Comparison of ENCODE assay signal across 31 cellular contexts in the genomic region with DNA sequence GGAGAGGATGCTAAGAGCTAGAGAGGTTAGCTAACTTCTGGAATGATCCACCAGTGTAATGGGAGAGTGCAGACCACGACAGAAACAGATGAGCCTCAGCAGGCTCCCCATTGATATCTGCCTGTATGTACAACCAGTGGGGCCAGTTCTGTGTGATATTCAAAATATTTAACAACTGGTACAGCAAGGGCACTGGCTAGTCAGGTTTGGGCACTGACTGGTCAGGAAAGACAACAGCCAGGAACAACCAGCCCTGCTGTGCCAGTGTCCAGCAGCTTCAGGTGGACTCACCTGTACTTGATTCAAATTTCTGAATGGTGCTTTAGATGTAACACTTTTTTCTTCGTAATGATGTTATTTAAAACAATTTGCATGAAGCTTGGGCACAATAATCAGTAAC. TPM values are rescaled to one million over a fixed set of nuclear protein-coding genes. Genes with fewer than 3 reads are reported as not detected.
"Had no signal": no experiment of that assay in that cellular context is flagged by ENCODE, and none has a peak within 500 bp of the region (broad histone marks: within the 10 kb centered on the region; RNA-seq: fewer than 3 reads in every experiment).

No MANE protein-coding gene starts in this region.

- ATAC-seq: natural killer cell; right cardiac atrium; sciatic nerve; stimulated activated naive B cell treated with anti-CD40 and anti-IgM and Interleukin-4, amounts not matched to agents 10 μg/mL and 1 μg/mL and 100 μg/mL, for 72 hours; stimulated activated naive CD8-positive, alpha-beta T cell treated with anti-CD3 and anti-CD28 coated beads, Interleukin-15, Interleukin-2, amounts not matched to agents 100 U/mL and 50 U/mL, for 24 hours; upper lobe of right lung had no signal

- H3K4me1 ChIP-seq: parathyroid adenoma, testis, transverse colon had no signal

- DNase-seq: hypothalamus; immature natural killer cell; kidney; left ventricle myocardium inferior; mesendoderm; naive B cell; natural killer cell; nephron progenitor cell; occipital lobe; retina; right cardiac atrium; stimulated activated CD4-positive, alpha-beta T cell treated with anti-CD3 and anti-CD28 coated beads, Interleukin-12 subunit alpha, Interleukin-12 subunit beta, amount 100 ng/mL, for 4 hours; stimulated activated CD4-positive, alpha-beta T cell treated with anti-CD3 and anti-CD28 coated beads, Interleukin-15, amount 100 ng/mL, for 24 hours; stimulated activated CD4-positive, alpha-beta T cell treated with anti-CD3 and anti-CD28 coated beads, Interleukin-2, amount 100 ng/mL, for 24 hours; stimulated activated CD4-positive, alpha-beta T cell treated with anti-CD3 and anti-CD28 coated beads, Interleukin-4, amount 100 ng/mL, for 1 hour; stimulated activated naive B cell treated with anti-CD40 and anti-IgM and Interleukin-4, amounts not matched to agents 10 μg/mL and 1 μg/mL and 100 μg/mL, for 72 hours; stimulated activated naive CD8-positive, alpha-beta T cell treated with anti-CD3 and anti-CD28 coated beads, Interleukin-15, Interleukin-2, amounts not matched to agents 100 U/mL and 50 U/mL, for 24 hours; stomach; testis; thyroid gland; transverse colon; upper lobe of right lung had no signal

- H3K9me3 ChIP-seq: left ventricle myocardium inferior, neutrophil, stomach, testis, thyroid gland, transverse colon, upper lobe of right lung had no signal

- H3K4me3 ChIP-seq: left ventricle myocardium inferior, lung, neural progenitor cell, skin epidermis, stomach, testis, thyroid gland, transverse colon, upper lobe of right lung had no signal

- H3K27ac ChIP-seq: left ventricle myocardium inferior, neural progenitor cell, neutrophil, parathyroid adenoma, skin epidermis, stomach, testis, thyroid gland, transverse colon, upper lobe of right lung had no signal

- H2AFZ ChIP-seq: neural progenitor cell, parathyroid adenoma had no signal

- FAIRE-seq: islet of Langerhans, kidney, urothelium cell line had no signal

- H3K9ac ChIP-seq: neural progenitor cell, parathyroid adenoma had no signal

- H3K4me2 ChIP-seq: neural progenitor cell had no signal

- H3K79me2 ChIP-seq: parathyroid adenoma had no signal

- H3K36me3 ChIP-seq: left ventricle myocardium inferior, neural progenitor cell, neutrophil, stomach, thyroid gland, transverse colon, upper lobe of right lung had no signal

- H3K27me3 ChIP-seq: testis, thyroid gland, upper lobe of right lung had no signal

RNA-seq across cellular contexts. Expression of gene TRIL, which starts 5.9 kb away (rescaled TPM):
- total RNA-seq: mononuclear cell had no signal
- polyA plus RNA-seq: immature natural killer cell had no signal
